8 cellular contexts compared by ENCODE assay signal in the genomic region with DNA sequence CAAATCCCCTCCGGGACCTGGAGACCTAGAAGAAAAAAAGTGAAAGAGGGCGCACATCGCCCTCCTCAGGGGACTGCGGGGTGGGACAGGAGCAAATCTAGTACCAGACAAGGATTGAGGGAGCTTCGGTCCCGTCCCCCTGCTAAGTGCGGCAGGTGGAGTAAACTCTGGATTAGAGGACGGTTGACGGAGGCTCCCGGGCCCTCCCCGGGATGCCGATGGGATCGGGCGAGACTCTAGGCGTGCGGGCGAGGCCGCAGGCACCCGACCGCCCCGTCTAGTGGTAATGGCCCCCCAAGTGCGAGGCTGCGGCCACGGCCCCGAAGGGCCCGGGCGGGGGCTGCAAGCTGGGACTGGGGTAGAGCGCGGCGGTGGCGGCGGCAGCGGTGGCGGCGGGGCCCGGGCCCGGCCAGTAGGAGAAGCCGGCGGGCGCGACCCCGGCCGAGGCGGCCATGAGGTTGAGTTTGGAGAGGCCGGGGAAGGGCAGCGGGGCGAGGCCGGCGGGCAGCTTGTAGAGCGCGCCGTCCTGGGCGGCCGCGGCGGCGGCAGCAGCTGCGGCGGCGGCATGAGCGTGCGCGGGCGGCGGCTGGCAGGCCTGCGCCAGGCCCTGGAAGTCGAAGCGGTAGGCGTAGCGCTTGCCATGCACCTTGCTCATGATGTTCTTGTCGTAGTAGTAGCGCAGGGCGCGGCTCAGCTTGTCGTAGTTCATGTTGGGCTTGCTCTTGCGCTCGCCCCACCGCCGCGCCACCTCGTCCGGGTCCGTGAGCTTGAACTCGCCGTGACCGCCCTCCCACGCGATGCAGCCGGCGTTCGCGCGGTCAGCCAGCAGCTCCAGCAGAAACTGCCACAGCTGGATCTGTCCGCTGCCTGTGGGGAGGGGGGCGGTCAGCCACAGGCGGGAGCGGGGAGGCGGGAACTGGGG. TPM values are rescaled to one million over a fixed set of nuclear protein-coding genes. Genes with fewer than 3 reads are reported as not detected.
DNase-seq lines count a peak whose midpoint lies in the region; ATAC-seq and TF ChIP-seq lines count a peak whose summit lies in the region.

No MANE protein-coding gene starts in this region.

- peak overlapping the region in 1 of 2 donors; percentile 19 for H3K9ac ChIP-seq in colonic mucosa (ENCODE audit: low read depth in 2 of 2, low read length in 2 of 2)
- H3K9ac ChIP-seq in neural cell (ENCODE audit: low read length): no peak overlapping the region

- TF ChIP-seq RAD21 in neural cell (conservative IDR thresholded peaks at IDR 0.05): no peak

- H3K4me2 ChIP-seq in neural cell (ENCODE audit: low read length): no peak overlapping the region

- no peaks in the 10 kb centered on the region for H3K79me2 ChIP-seq in neural cell (replicated peaks; ENCODE audit: insufficient read depth, low read length)

- ATAC-seq in gastroesophageal sphincter (no peak), GM21528 (IDR thresholded peaks at IDR 0.05; ENCODE audit: low FRiP score, unreplicated experiment) (no peak)

- no peak for TF ChIP-seq CTCF in colonic mucosa (IDR thresholded peaks at IDR 0.05)
- no peak for TF ChIP-seq CTCF in neural cell (IDR thresholded peaks at IDR 0.05; ENCODE audit: poor library complexity, severe bottlenecking)
- TF ChIP-seq CTCF in gastroesophageal sphincter (IDR thresholded peaks at IDR 0.05): no peak

- TF ChIP-seq POLR2A in gastroesophageal sphincter (IDR thresholded peaks at IDR 0.05): no peak

- no peaks in the 10 kb centered on the region for H4K20me1 ChIP-seq in neural cell (ENCODE audit: insufficient read depth)

- intact Hi-C loops in colonic mucosa (cut with DNase I): no loop called here

- H3K36me3 ChIP-seq in colonic mucosa (no peaks in the 10 kb centered on the region), neural cell (ENCODE audit: insufficient read depth, low read length) (no peaks in the 10 kb centered on the region), gastroesophageal sphincter (no peaks in the 10 kb centered on the region)

- H3K4me1 ChIP-seq in colonic mucosa (peaks cover 9% of the 10 kb centered on the region), gastroesophageal sphincter (peaks cover 0 to 59% (median 25%) of the 10 kb centered on the region in 3 donors)

- peak; percentile 52 for DNase-seq in ELF-1 (ENCODE audit: low read depth, low spot score)
- peak; percentile 58 for DNase-seq in NCI-H524 treated with DMSO at 0.1 percent for 48 hours (lab: John Stamatoyannopoulos, UW)
- DNase-seq in colonic mucosa: no peak
- no peak for DNase-seq in hepatic stellate cell (ENCODE audit: low spot score)
- DNase-seq in NCI-H2171 treated with DMSO at 0.1 percent for 48 hours (lab: John Stamatoyannopoulos, UW): no peak

- H3F3A ChIP-seq in neural cell (ENCODE audit: insufficient read depth, low read length, poor library complexity, severe bottlenecking): no peaks in the 10 kb centered on the region

- H3K27ac ChIP-seq in colonic mucosa (no peak overlapping the region), neural cell (ENCODE audit: low read length) (no peak overlapping the region), gastroesophageal sphincter (no peak overlapping the region)

- TF ChIP-seq EP300 in neural cell (conservative IDR thresholded peaks at IDR 0.05; ENCODE audit: poor library complexity, severe bottlenecking) (no peak), gastroesophageal sphincter (IDR thresholded peaks at IDR 0.05) (no peak)

- WGBS in gastroesophageal sphincter (ENCODE audit: low coverage in 1 of 2), 2 donors: 0 to 4% methylated on average over 4 to 8 of the region's 98 CpGs

- H3K9me3 ChIP-seq in colonic mucosa (no peaks in the 10 kb centered on the region), neural cell (ENCODE audit: low read length) (no peaks in the 10 kb centered on the region), gastroesophageal sphincter (no peaks in the 10 kb centered on the region)

- no peaks in the 10 kb centered on the region for H3K9me2 ChIP-seq in neural cell (ENCODE audit: insufficient read depth, low read length)

- H2AFZ ChIP-seq in neural cell (ENCODE audit: low read depth, low read length): no peak overlapping the region

- peaks cover 68% of the 10 kb centered on the region for H3K27me3 ChIP-seq in colonic mucosa
- H3K27me3 ChIP-seq in neural cell (ENCODE audit: insufficient read depth, low read depth, low read length): peaks cover 95% of the 10 kb centered on the region
- H3K27me3 ChIP-seq in gastroesophageal sphincter: peaks cover 100% of the 10 kb centered on the region

- H3K4me3 ChIP-seq in colonic mucosa (peak overlapping the region; percentile 11), neural cell (ENCODE audit: low read length) (peak overlapping the region; percentile 61), gastroesophageal sphincter (peak overlapping the region in 1 of 2 donors; percentile 41)

TF ChIP-seq in neural cell, 6 proteins besides CTCF, POLR2A, EP300 and RAD21:
- TF ChIP-seq SMC3 (conservative IDR thresholded peaks at IDR 0.05; ENCODE audit: poor library complexity) (no peak), EZH2 (IDR thresholded peaks at IDR 0.05; ENCODE audit: borderline replicate concordance, insufficient read depth, low read length, poor library complexity, severe bottlenecking) (peak; percentile 84), POLR2AphosphoS5 (IDR thresholded peaks at IDR 0.05) (no peak)

RNA-seq across cellular contexts. Expression of a gene that starts 3.3 kb away (rescaled TPM):
- total RNA-seq in colonic mucosa (1 to 10 TPM; 2.9 to 6.5 TPM), gastroesophageal sphincter (not detected)
- polyA plus RNA-seq in neural cell: not detected in 2 replicates
- polyA minus RNA-seq in neural cell: not detected in 2 replicates

RNA-seq across cellular contexts. Expression of a gene that starts 11.6 kb away (rescaled TPM):
- total RNA-seq in colonic mucosa: 1 to 10 TPM; 3.4 to 5.5 TPM
- polyA plus RNA-seq in neural cell: not detected in 2 replicates
- polyA minus RNA-seq in neural cell: not detected in 2 replicates
- not detected for total RNA-seq in gastroesophageal sphincter

RNA-seq across cellular contexts. Expression of a gene that starts 22.2 kb away (rescaled TPM):
- total RNA-seq in colonic mucosa (under 1 TPM; 0.30 to 0.56 TPM), gastroesophageal sphincter (under 1 TPM in 2 of 4 donors, not detected in 2; 0.27 to 0.35 TPM)
- polyA plus RNA-seq in neural cell: 2.0 and 3.1 TPM in 2 replicates
- polyA minus RNA-seq in neural cell: 6.7 and 8.5 TPM in 2 replicates

RNA-seq across cellular contexts. Expression of a gene that starts 59.7 kb away (rescaled TPM):
- total RNA-seq in colonic mucosa (1 to 10 TPM in 1 of 2 donors, under 1 TPM in 1; 0.05 to 1.6 TPM), gastroesophageal sphincter (not detected)
- 1.1 and 1.7 TPM in 2 replicates for polyA plus RNA-seq in neural cell
- 0.24 and 0.46 TPM in 2 replicates for polyA minus RNA-seq in neural cell

Comparison
In these comparisons a context has a peak if more than half of its experiments do, and no peak if none do; other contexts are left out.
1. DNase-seq: peak in ELF-1 (single experiment) and NCI-H524 treated with DMSO at 0.1 percent for 48 hours (single experiment); none in colonic mucosa (single experiment), hepatic stellate cell (single experiment) and NCI-H2171 treated with DMSO at 0.1 percent for 48 hours (single experiment).
2. RNA of a gene that starts 11.6 kb away (total RNA-seq): 3.4 to 5.5 TPM in colonic mucosa; not detected in gastroesophageal sphincter; every median in the first group is over 4 times any median in the second.